In genomic region chr2:223952280-223952968, GRCh38 we compare ENCODE assay signal across 11 cellular contexts. TPM values are rescaled to one million over a fixed set of nuclear protein-coding genes. Genes with fewer than 3 reads are reported as not detected.
DNase-seq lines count a peak whose midpoint lies in the region; ATAC-seq, FAIRE-seq and TF ChIP-seq lines count a peak whose summit lies in the region.
"Had no signal": no experiment of that assay in that cellular context is flagged by ENCODE, and none has a peak within 500 bp of the region (broad histone marks: within the 10 kb centered on the region; RNA-seq: fewer than 3 reads in every experiment).

No MANE protein-coding gene starts in this region.

- H3K36me3 ChIP-seq in HepG2 (replicated peaks in 1 of 2; ENCODE audit: control insufficient read depth in 1 of 2, insufficient read depth in 2 of 2, low read length in 2 of 2) = no peaks in the 10 kb centered on the region
- H3K36me3 ChIP-seq in right lobe of liver = no peaks in the 10 kb centered on the region
- H3K36me3 ChIP-seq: heart right ventricle had no signal

- no peaks in the 10 kb centered on the region for H3K36me3 Mint-ChIP-seq in natural killer cell treated with Interleukin-12 subunit alpha and Interleukin-12 subunit beta and Interleukin-15 and Interleukin-18, amount 100 ng/mL, for 72 hours

- TF ChIP-seq RAD21 in HepG2 (CRISPR knock-in tag; IDR thresholded peaks at IDR 0.05) = no peak

- TF ChIP-seq CTCF in HepG2 (CRISPR knock-in tag; IDR thresholded peaks at IDR 0.05) = no peak
- no peak for TF ChIP-seq CTCF in right lobe of liver (IDR thresholded peaks at IDR 0.05)

- peak overlapping the region; percentile 16 for H2AFZ ChIP-seq in HepG2 (ENCODE audit: low read length)

- no peak overlapping the region for H3K4me3 Mint-ChIP-seq in natural killer cell treated with Interleukin-12 subunit alpha and Interleukin-12 subunit beta and Interleukin-15 and Interleukin-18, amount 100 ng/mL, for 72 hours

- peaks cover 2% of the 10 kb centered on the region for H3K79me2 ChIP-seq in HepG2 (ENCODE audit: insufficient read depth, low read length)

- ATAC-seq in HepG2 (0 out of 3 replicates have a peak, but pooled peaks have one; percentile 10), right lobe of liver (no peak), HG02884 (IDR thresholded peaks at IDR 0.05; ENCODE audit: unreplicated experiment) (peak; percentile 55)
- no peak for ATAC-seq in natural killer cell treated with Interleukin-12 subunit alpha and Interleukin-12 subunit beta and Interleukin-15 and Interleukin-18, amount 100 ng/mL, for 72 hours
- ATAC-seq: heart right ventricle had no signal

- peaks cover 38% of the 10 kb centered on the region for H3K4me1 ChIP-seq in HepG2 (ENCODE audit: insufficient read depth, low read length)
- H3K4me1 ChIP-seq in right lobe of liver = no peaks in the 10 kb centered on the region

- no peak overlapping the region for H3K27ac Mint-ChIP-seq in natural killer cell treated with Interleukin-12 subunit alpha and Interleukin-12 subunit beta and Interleukin-15 and Interleukin-18, amount 100 ng/mL, for 72 hours

- BruUV-seq in HepG2 (replicated peaks; lab: Mats Ljungman, UMichigan) = no TSS peak

- H3K9me3 ChIP-seq in HepG2 (ENCODE audit: low read length) = no peaks in the 10 kb centered on the region
- H3K9me3 ChIP-seq in right lobe of liver = no peaks in the 10 kb centered on the region
- H3K9me3 ChIP-seq: heart right ventricle had no signal

- peaks cover 7 to 15% of the 10 kb centered on the region in 2 donors for H3K4me1 Mint-ChIP-seq in natural killer cell treated with Interleukin-12 subunit alpha and Interleukin-12 subunit beta and Interleukin-15 and Interleukin-18, amount 100 ng/mL, for 72 hours (ENCODE audit: low read depth in 2 of 2)

- no peaks in the 10 kb centered on the region for H3K27me3 ChIP-seq in HepG2 (ENCODE audit: control insufficient read depth in 1 of 2, insufficient read depth in 2 of 2, low read length in 2 of 2)
- no peaks in the 10 kb centered on the region for H3K27me3 ChIP-seq in right lobe of liver
- H3K27me3 ChIP-seq: heart right ventricle had no signal

- CTCF ChIA-PET in HepG2 (lab: Yijun Ruan, JAX; ENCODE audit: low intra/inter-chr PET ratio, low total read pairs) = no interaction called here

- DNase-seq in HepG2 (ENCODE audit: low spot score) (no peak), right lobe of liver (no peak), NCI-H69 (lab: John Stamatoyannopoulos, UW) (peak; percentile 74), EL (no peak), SIG-M5 (lab: John Stamatoyannopoulos, UW) (no peak)
- DNase-seq in stimulated activated CD4-positive, alpha-beta T cell treated with anti-CD3 and anti-CD28 coated beads, Interleukin-15, amount 100 ng/mL, for 24 hours = no peak
- DNase-seq in natural killer cell treated with Interleukin-12 subunit alpha and Interleukin-12 subunit beta and Interleukin-15 and Interleukin-18, amount 100 ng/mL, for 72 hours (ENCODE audit: low spot score) = no peak
- DNase-seq: activated effector memory CD4-positive, alpha-beta T cell treated with Interleukin-2 at 50 U/mL for 16 hours; heart right ventricle; NCI-H1694 had no signal

- 67% methylated on average over 6 of the region's 6 CpGs for WGBS in HepG2 (ENCODE audit: low lambda C conversion rate)
- WGBS in right lobe of liver (ENCODE audit: insufficient coverage, low coverage, low lambda C conversion rate, missing lambda C conversion rate) = 81% methylated on average over 6 of the region's 6 CpGs

- H3K4me3 ChIP-seq in HepG2 (replicated peaks in 1 of 3; ENCODE audit: insufficient read depth in 1 of 3, low read depth in 2 of 3, low read length in 3 of 3) (no peak overlapping the region), right lobe of liver (no peak overlapping the region)
- H3K4me3 ChIP-seq: heart right ventricle had no signal

- intact Hi-C loops in HepG2 (cut with micrococcal nuclease; ENCODE audit: unreplicated experiment) = loop anchor here (1.0 kb wide), 1 partner anchor 16 kb away; no protein-coding TSS in a partner anchor
- intact Hi-C loops in right lobe of liver (cut with DNase I) = loop anchor here in 1 of 2 donors (10.0 kb wide), 1 partner anchor 48 kb away; no protein-coding TSS in a partner anchor

- H3K27ac ChIP-seq in HepG2 (ENCODE audit: extremely low read length, insufficient read depth, low read length) (no peak overlapping the region), right lobe of liver (no peak overlapping the region)
- H3K27ac ChIP-seq: heart right ventricle had no signal

- H4K20me1 ChIP-seq in HepG2 (ENCODE audit: insufficient read depth, low read length) = no peaks in the 10 kb centered on the region

- no peak for FAIRE-seq in HepG2 (lab: Jason Lieb, UNC)

- in situ Hi-C loops in HepG2 (cut with HindIII; ENCODE audit: extremely low pct_ligation_motif_present, low pct_unique_long_range_greater_than_20kb) = no loop called here

- H3K9me3 Mint-ChIP-seq in natural killer cell treated with Interleukin-12 subunit alpha and Interleukin-12 subunit beta and Interleukin-15 and Interleukin-18, amount 100 ng/mL, for 72 hours = no peaks in the 10 kb centered on the region

- no peak for TF ChIP-seq EP300 in HepG2 (IDR thresholded peaks at IDR 0.05; ENCODE audit: low read depth in 2 of 2, low read length in 2 of 2)
- no peak for TF ChIP-seq EP300 in HepG2 (CRISPR knock-in tag; IDR thresholded peaks at IDR 0.05; ENCODE audit: borderline replicate concordance)

- no peak overlapping the region for H3K9ac ChIP-seq in HepG2 (ENCODE audit: insufficient read depth, low read depth, low read length)

- peaks cover 6% of the 10 kb centered on the region in 2 donors for H3K27me3 Mint-ChIP-seq in natural killer cell treated with Interleukin-12 subunit alpha and Interleukin-12 subunit beta and Interleukin-15 and Interleukin-18, amount 100 ng/mL, for 72 hours

- POLR2A ChIA-PET in HepG2 (lab: Yijun Ruan, JAX) = no interaction called here

- no peak for TF ChIP-seq POLR2A in HepG2 (IDR thresholded peaks at IDR 0.05; ENCODE audit: insufficient read depth in 1 of 2, low read depth in 2 of 2, low read length in 2 of 2)
- TF ChIP-seq POLR2A in right lobe of liver (IDR thresholded peaks at IDR 0.05) = no peak

- H3K4me2 ChIP-seq in HepG2 (ENCODE audit: low read depth, low read length) = peak overlapping the region; percentile 29; the same call in 1 of the 2 replicates

TF ChIP-seq in HepG2, 621 proteins besides CTCF, POLR2A, EP300 and RAD21 (continues in another document):
- TF ChIP-seq MEIS2 (CRISPR knock-in tag; IDR thresholded peaks at IDR 0.05) = no peak

RNA-seq across cellular contexts. Expression of gene MRPL44, which starts 4.8 kb away (rescaled TPM):
- total RNA-seq in HepG2 (2016; rRNA removed; fragmentation: Illumina TruSeq; extraction: Trizol) (78.0 and 101 TPM in 2 replicates), right lobe of liver (10 to 100 TPM; 20.4 to 38.5 (median 23.5) TPM)
- 19.7 and 21.8 TPM in 2 replicates for total RNA-seq in HepG2 (2016; cell fraction: cytosol; rRNA removed; fragmentation: Illumina TruSeq; extraction: Trizol; ENCODE audit: low read depth)
- total RNA-seq in HepG2 (2016; cell fraction: insoluble cytoplasmic fraction; rRNA removed; fragmentation: Illumina TruSeq; extraction: Trizol) = 76.1 and 100 TPM in 2 replicates
- 38.1 and 39.0 TPM in 2 replicates for total RNA-seq in HepG2 (2016; cell fraction: membrane; rRNA removed; fragmentation: Illumina TruSeq; extraction: Trizol)
- 33.6 TPM in 2 replicates for total RNA-seq in HepG2 (2016; cell fraction: nucleus; rRNA removed; fragmentation: Illumina TruSeq; extraction: Trizol)
- polyA plus RNA-seq in HepG2 (2011; rRNA removed) = 31.1 and 38.4 TPM in 2 replicates
- polyA plus RNA-seq in HepG2 (2011; cell fraction: cytosol; rRNA removed) = 29.5 and 37.2 TPM in 2 replicates
- 7.5 and 10.9 TPM in 2 replicates for polyA plus RNA-seq in HepG2 (2011; cell fraction: nucleus; rRNA removed)
- polyA plus RNA-seq in HepG2 (2012) = 31.9 and 35.7 TPM in 2 replicates
- 10.7 and 11.0 TPM in 2 replicates for polyA plus RNA-seq in HepG2 (2016; cell fraction: cytosol; fragmentation: Illumina TruSeq; extraction: Trizol; ENCODE audit: low read depth)
- polyA plus RNA-seq in HepG2 (2016; cell fraction: insoluble cytoplasmic fraction; fragmentation: Illumina TruSeq; extraction: Trizol; ENCODE audit: low read depth) = 114 TPM in 2 replicates
- 18.8 and 22.2 TPM in 2 replicates for polyA plus RNA-seq in HepG2 (2016; cell fraction: membrane; fragmentation: Illumina TruSeq; extraction: Trizol; ENCODE audit: low read depth)
- polyA plus RNA-seq in HepG2 (2016; cell fraction: nucleus; fragmentation: Illumina TruSeq; extraction: Trizol; ENCODE audit: insufficient read depth, low read depth) = 42.6 and 43.1 TPM in 2 replicates
- polyA minus RNA-seq in HepG2 (2011; rRNA and poly(A)+ RNA removed; ENCODE audit: low replicate concordance) = 6.2 and 14.6 TPM in 2 replicates
- 25.3 and 29.9 TPM in 2 replicates for polyA minus RNA-seq in HepG2 (2011; cell fraction: cytosol; rRNA and poly(A)+ RNA removed)
- polyA minus RNA-seq in HepG2 (2011; cell fraction: nucleus; rRNA and poly(A)+ RNA removed) = 14.3 and 18.9 TPM in 2 replicates
- total RNA-seq in natural killer cell treated with Interleukin-12 subunit alpha and Interleukin-12 subunit beta and Interleukin-15 and Interleukin-18, amount 100 ng/mL, for 72 hours = 10 to 100 TPM; 29.0 to 29.1 TPM

RNA-seq across cellular contexts. Expression of gene WDFY1, which starts 7.3 kb away (rescaled TPM):
- total RNA-seq in HepG2 (2016; rRNA removed; fragmentation: Illumina TruSeq; extraction: Trizol) (77.0 and 92.1 TPM in 2 replicates), right lobe of liver (10 to 100 TPM; 19.7 to 28.0 (median 21.4) TPM)
- total RNA-seq in HepG2 (2016; cell fraction: cytosol; rRNA removed; fragmentation: Illumina TruSeq; extraction: Trizol; ENCODE audit: low read depth) = 11.5 and 14.6 TPM in 2 replicates
- 74.9 and 94.6 TPM in 2 replicates for total RNA-seq in HepG2 (2016; cell fraction: insoluble cytoplasmic fraction; rRNA removed; fragmentation: Illumina TruSeq; extraction: Trizol)
- total RNA-seq in HepG2 (2016; cell fraction: membrane; rRNA removed; fragmentation: Illumina TruSeq; extraction: Trizol) = 26.9 and 28.9 TPM in 2 replicates
- 97.2 and 104 TPM in 2 replicates for total RNA-seq in HepG2 (2016; cell fraction: nucleus; rRNA removed; fragmentation: Illumina TruSeq; extraction: Trizol)
- 77.1 and 78.4 TPM in 2 replicates for polyA plus RNA-seq in HepG2 (2011; rRNA removed)
- 40.1 and 47.7 TPM in 2 replicates for polyA plus RNA-seq in HepG2 (2011; cell fraction: cytosol; rRNA removed)
- 98.7 and 128 TPM in 2 replicates for polyA plus RNA-seq in HepG2 (2011; cell fraction: nucleus; rRNA removed)
- 36.5 and 42.3 TPM in 2 replicates for polyA plus RNA-seq in HepG2 (2012)
- 4.0 and 4.3 TPM in 2 replicates for polyA plus RNA-seq in HepG2 (2016; cell fraction: cytosol; fragmentation: Illumina TruSeq; extraction: Trizol; ENCODE audit: low read depth)
- 72.6 and 75.5 TPM in 2 replicates for polyA plus RNA-seq in HepG2 (2016; cell fraction: insoluble cytoplasmic fraction; fragmentation: Illumina TruSeq; extraction: Trizol; ENCODE audit: low read depth)
- 10.6 and 12.5 TPM in 2 replicates for polyA plus RNA-seq in HepG2 (2016; cell fraction: membrane; fragmentation: Illumina TruSeq; extraction: Trizol; ENCODE audit: low read depth)
- 136 and 138 TPM in 2 replicates for polyA plus RNA-seq in HepG2 (2016; cell fraction: nucleus; fragmentation: Illumina TruSeq; extraction: Trizol; ENCODE audit: insufficient read depth, low read depth)
- polyA minus RNA-seq in HepG2 (2011; rRNA and poly(A)+ RNA removed; ENCODE audit: low replicate concordance) = 55.3 and 443 TPM in 2 replicates
- 49.8 and 57.9 TPM in 2 replicates for polyA minus RNA-seq in HepG2 (2011; cell fraction: cytosol; rRNA and poly(A)+ RNA removed)
- polyA minus RNA-seq in HepG2 (2011; cell fraction: nucleus; rRNA and poly(A)+ RNA removed) = 186 and 218 TPM in 2 replicates
- total RNA-seq in natural killer cell treated with Interleukin-12 subunit alpha and Interleukin-12 subunit beta and Interleukin-15 and Interleukin-18, amount 100 ng/mL, for 72 hours = 10 to 100 TPM; 12.0 to 20.3 TPM

Comparison
In these comparisons a context has a peak if more than half of its experiments do, and no peak if none do; other contexts are left out.
1. ATAC-seq: peak in HepG2 (single experiment) and HG02884 (single experiment); none in right lobe of liver (0 of 4) and natural killer cell treated with Interleukin-12 subunit alpha and Interleukin-12 subunit beta and Interleukin-15 and Interleukin-18, amount 100 ng/mL, for 72 hours (0 of 2).